Comparison of ENCODE assay signal across 29 cellular contexts in the genomic region with DNA sequence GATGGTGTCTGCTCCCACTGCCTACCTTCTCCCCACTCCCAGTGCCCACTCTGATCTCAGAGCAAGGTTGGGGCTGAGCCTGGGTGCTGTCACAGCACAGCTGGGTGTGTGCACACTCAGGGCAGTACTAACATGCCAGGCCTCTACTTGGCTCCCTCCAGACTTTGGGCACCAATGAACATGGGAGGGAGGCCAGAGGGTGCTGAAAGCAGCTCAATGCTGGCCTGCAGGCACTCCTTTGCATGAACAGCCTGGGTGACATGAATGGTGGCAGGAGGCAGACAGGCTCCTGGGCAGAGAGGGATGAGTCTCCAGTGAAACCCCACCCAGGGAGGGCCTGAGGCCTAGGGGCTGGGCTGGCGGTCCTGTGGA.
"Had no signal": no experiment of that assay in that cellular context is flagged by ENCODE, and none has a peak within 500 bp of the region (broad histone marks: within the 10 kb centered on the region; RNA-seq: fewer than 3 reads in every experiment).

No MANE protein-coding gene starts in this region.

- H3K27ac Mint-ChIP-seq: activated CD4-positive, alpha-beta T cell treated with anti-CD3 and anti-CD28 coated beads, Interleukin-2, amount 10 ng/mL, durations not matched to agents 24 days and 14 days; activated CD8-positive, alpha-beta T cell treated with anti-CD3 and anti-CD28 coated beads for 36 hours; activated naive CD4-positive, alpha-beta T cell treated with anti-CD3 and anti-CD28 coated beads, Interleukin-2, amount 50 U/mL, for 24 hours; activated naive CD8-positive, alpha-beta T cell treated with anti-CD3 and anti-CD28 coated beads, Interleukin-2, amount 10 ng/mL, durations not matched to agents 7 days and 5 days; activated T-cell treated with anti-CD3 and anti-CD28 coated beads, Interleukin-2, amount 50 U/mL, for 72 hours; activated T-helper 17 cell treated with anti-CD3 and anti-CD28 coated beads, Interleukin-2, amount 50 U/mL, for 72 hours; T-helper 1 cell treated with Interleukin-12 subunit alpha and Interleukin-12 subunit beta and Interleukin-4 antibody, amounts not matched to agents 30 μg/mL and 1 μg/mL, for 36 hours; T-helper 2 cell treated with Interferon-gamma antibody and Interleukin-4, amounts not matched to agents 5 μg/mL and 100 μg/mL, for 36 hours had no signal

- H2AFZ ChIP-seq: PC-9 had no signal

- H3K4me1 ChIP-seq: ascending aorta had no signal

- H3K4me1 Mint-ChIP-seq: activated CD4-positive, alpha-beta T cell treated with anti-CD3 and anti-CD28 coated beads, Interleukin-2, amount 10 ng/mL, durations not matched to agents 24 days and 14 days; activated naive CD4-positive, alpha-beta T cell treated with anti-CD3 and anti-CD28 coated beads, Interleukin-2, amount 50 U/mL, for 24 hours; activated T-helper 17 cell treated with anti-CD3 and anti-CD28 coated beads, Interleukin-2, amount 50 U/mL, for 72 hours had no signal

- H3K27me3 Mint-ChIP-seq: activated CD8-positive, alpha-beta T cell treated with anti-CD3 and anti-CD28 coated beads for 36 hours; activated naive CD4-positive, alpha-beta T cell treated with anti-CD3 and anti-CD28 coated beads, Interleukin-2, amount 50 U/mL, for 24 hours; activated naive CD8-positive, alpha-beta T cell treated with anti-CD3 and anti-CD28 coated beads, Interleukin-2, amount 10 ng/mL, durations not matched to agents 7 days and 5 days; activated T-helper 17 cell treated with anti-CD3 and anti-CD28 coated beads, Interleukin-2, amount 50 U/mL, for 72 hours had no signal

- H3K4me3 ChIP-seq: ascending aorta, cardiac muscle cell, PC-9, SJSA1 had no signal

- H3K27ac ChIP-seq: ascending aorta, cardiac muscle cell, KMS-11, PC-9, SJSA1 had no signal

- H3K27me3 ChIP-seq: ascending aorta, cardiac muscle cell, SJSA1 had no signal

- DNase-seq: activated CD4-positive, alpha-beta T cell treated with anti-CD3 and anti-CD28 coated beads, Interleukin-2, amount 10 ng/mL, durations not matched to agents 24 days and 14 days; activated CD4-positive, alpha-beta T cell treated with anti-CD3 and anti-CD28 coated beads, Interleukin-2, amount 50 U/mL, for 4 hours; activated CD8-positive, alpha-beta T cell treated with anti-CD3 and anti-CD28 coated beads for 36 hours; activated effector memory CD4-positive, alpha-beta T cell treated with anti-CD3 and anti-CD28 coated beads, Interleukin-2, amount 50 U/mL, for 16 hours; activated naive CD4-positive, alpha-beta T cell; activated naive CD8-positive, alpha-beta T cell treated with anti-CD3 and anti-CD28 coated beads, Interleukin-2, amount 10 ng/mL, durations not matched to agents 7 days and 5 days; activated T-cell treated with anti-CD3 and anti-CD28 coated beads, Interleukin-2, amount 50 U/mL, for 1 hour; activated T-cell treated with anti-CD3 and anti-CD28 coated beads, Interleukin-2, amount 50 U/mL, for 72 hours; amygdala; MM.1S; MV-4-11; NCI-H1092; NCI-H1436 treated with DMSO at 0.1 percent for 48 hours; NCI-H1694 treated with DMSO at 0.1 percent for 48 hours; NCI-H2029; NCI-H345; NCI-H524 treated with DMSO at 0.1 percent for 48 hours; NCI-H748 treated with DMSO at 0.1 percent for 48 hours; PC-9; SHP77 treated with DMSO at 0.1 percent for 48 hours; SK-N-SH had no signal

- ATAC-seq: activated CD8-positive, alpha-beta T cell treated with anti-CD3 and anti-CD28 coated beads for 36 hours; activated T-cell treated with anti-CD3 and anti-CD28 coated beads, Interleukin-2, amount 50 U/mL, for 72 hours; activated T-helper 17 cell treated with anti-CD3 and anti-CD28 coated beads, Interleukin-2, amount 50 U/mL, for 72 hours had no signal

- H3K36me3 ChIP-seq: ascending aorta, cardiac muscle cell, SJSA1 had no signal

- H3K9ac ChIP-seq: KMS-11, SK-N-SH had no signal

- H3K4me3 Mint-ChIP-seq: activated CD4-positive, alpha-beta T cell treated with anti-CD3 and anti-CD28 coated beads, Interleukin-2, amount 10 ng/mL, durations not matched to agents 24 days and 14 days; activated CD8-positive, alpha-beta T cell treated with anti-CD3 and anti-CD28 coated beads for 36 hours; activated naive CD4-positive, alpha-beta T cell treated with anti-CD3 and anti-CD28 coated beads, Interleukin-2, amount 50 U/mL, for 24 hours; activated naive CD8-positive, alpha-beta T cell treated with anti-CD3 and anti-CD28 coated beads, Interleukin-2, amount 10 ng/mL, durations not matched to agents 7 days and 5 days; activated T-cell treated with anti-CD3 and anti-CD28 coated beads, Interleukin-2, amount 50 U/mL, for 72 hours; activated T-helper 17 cell treated with anti-CD3 and anti-CD28 coated beads, Interleukin-2, amount 50 U/mL, for 72 hours; T-helper 1 cell treated with Interleukin-12 subunit alpha and Interleukin-12 subunit beta and Interleukin-4 antibody, amounts not matched to agents 30 μg/mL and 1 μg/mL, for 36 hours; T-helper 2 cell treated with Interferon-gamma antibody and Interleukin-4, amounts not matched to agents 5 μg/mL and 100 μg/mL, for 36 hours had no signal

- H3K4me2 ChIP-seq: KMS-11, PC-9, SK-N-SH had no signal

- H3K9me3 ChIP-seq: SK-N-SH had no signal
